In the genomic region with DNA sequence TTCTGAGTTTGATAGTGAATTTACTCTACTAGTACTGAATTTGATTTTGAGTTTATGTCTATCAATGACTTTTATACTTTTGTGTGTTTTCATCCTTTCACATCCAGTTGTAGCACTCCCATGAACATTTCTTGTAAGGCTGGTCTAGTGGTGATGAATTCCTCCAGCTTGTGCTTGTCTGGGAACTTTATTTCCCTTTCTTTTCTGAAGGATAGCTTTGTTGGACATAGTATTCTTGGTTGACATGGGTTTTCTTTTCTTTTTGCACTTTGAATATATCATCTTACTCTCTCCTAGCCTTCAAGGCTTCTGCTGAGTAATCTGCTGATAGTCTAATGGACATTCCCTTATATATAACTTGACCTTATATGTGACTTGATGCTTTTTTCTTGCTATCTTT, we compare ENCODE assay signal across 1 cellular context.
A peak's percentile ranks its signal among the peaks of the same experiment; 100 is the strongest.
TF ChIP-seq lines count a peak whose summit lies in the region.

No MANE protein-coding gene starts in this region.

TF ChIP-seq in HEK293, 187 proteins besides CTCF, POLR2A, EP300 and RAD21 (continued from another document):
- TF ChIP-seq AEBP2 (tag by site-specific recombination; IDR thresholded peaks at IDR 0.05; ENCODE audit: borderline replicate concordance) (no peak), ZNF629 (tag by site-specific recombination; IDR thresholded peaks at IDR 0.05) (no peak), ZNF692 (tag by site-specific recombination; IDR thresholded peaks at IDR 0.05) (no peak), ZNF48 (tag by site-specific recombination; IDR thresholded peaks at IDR 0.05) (no peak), SCRT1 (tag by site-specific recombination; IDR thresholded peaks at IDR 0.05; ENCODE audit: borderline replicate concordance) (no peak), IKZF3 (tag by site-specific recombination; IDR thresholded peaks at IDR 0.05) (no peak), EGR2 (tag by site-specific recombination; IDR thresholded peaks at IDR 0.05; ENCODE audit: low read depth) (no peak)
- TF ChIP-seq, protein P1, sequence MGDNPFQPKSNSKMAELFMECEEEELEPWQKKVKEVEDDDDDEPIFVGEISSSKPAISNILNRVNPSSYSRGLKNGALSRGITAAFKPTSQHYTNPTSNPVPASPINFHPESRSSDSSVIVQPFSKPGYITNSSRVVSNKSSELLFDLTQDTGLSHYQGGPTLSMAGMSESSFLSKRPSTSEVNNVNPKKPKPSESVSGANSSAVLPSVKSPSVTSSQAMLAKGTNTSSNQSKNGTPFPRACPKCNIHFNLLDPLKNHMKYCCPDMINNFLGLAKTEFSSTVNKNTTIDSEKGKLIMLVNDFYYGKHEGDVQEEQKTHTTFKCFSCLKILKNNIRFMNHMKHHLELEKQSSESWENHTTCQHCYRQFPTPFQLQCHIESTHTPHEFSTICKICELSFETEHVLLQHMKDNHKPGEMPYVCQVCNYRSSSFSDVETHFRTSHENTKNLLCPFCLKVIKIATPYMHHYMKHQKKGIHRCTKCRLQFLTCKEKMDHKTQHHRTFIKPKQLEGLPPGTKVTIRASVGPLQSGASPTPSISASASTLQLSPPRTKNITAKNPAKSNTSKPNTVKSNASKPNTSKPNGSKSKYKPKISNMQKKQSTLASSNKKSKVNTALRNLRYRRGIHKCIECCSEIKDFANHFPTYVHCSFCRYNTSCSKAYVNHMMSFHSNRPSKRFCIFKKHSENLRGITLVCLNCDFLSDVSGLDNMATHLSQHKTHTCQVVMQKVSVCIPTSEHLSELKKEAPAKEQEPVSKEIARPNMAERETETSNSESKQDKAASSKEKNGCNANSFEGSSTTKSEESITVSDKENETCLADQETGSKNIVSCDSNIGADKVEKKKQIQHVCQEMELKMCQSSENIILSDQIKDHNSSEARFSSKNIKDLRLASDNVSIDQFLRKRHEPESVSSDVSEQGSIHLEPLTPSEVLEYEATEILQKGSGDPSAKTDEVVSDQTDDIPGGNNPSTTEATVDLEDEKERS (tag by site-specific recombination; IDR thresholded peaks at IDR 0.05): 0 out of 2 replicates have a peak, but pooled peaks have one; percentile 65
